ENCODE assay signal across 7 cellular contexts in the genomic region with DNA sequence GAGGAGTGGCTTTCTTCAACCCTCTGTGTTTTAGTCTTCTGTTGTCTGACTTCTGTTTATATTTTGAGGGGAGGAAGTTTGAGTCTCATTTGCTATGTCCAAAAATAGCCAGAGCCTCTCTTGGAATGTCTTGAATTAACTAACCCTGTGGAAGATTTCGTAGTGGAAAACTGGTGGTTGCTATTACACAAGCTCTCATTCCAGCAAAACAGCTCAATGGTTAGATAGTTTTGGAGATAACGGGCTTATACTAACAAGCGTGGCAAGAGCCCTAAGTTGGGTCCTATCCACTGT. TPM values are rescaled to one million over a fixed set of nuclear protein-coding genes. Genes with fewer than 3 reads are reported as not detected.
A peak's percentile ranks its signal among the peaks of the same experiment; 100 is the strongest.
DNase-seq lines count a peak whose midpoint lies in the region; ATAC-seq and TF ChIP-seq lines count a peak whose summit lies in the region.

No MANE protein-coding gene starts in this region.

- H3K4me1 ChIP-seq in esophagus (ENCODE audit: control insufficient read depth in 2 of 2, insufficient read depth in 2 of 2, low read length in 1 of 2) (peaks cover 5 to 10% of the 10 kb centered on the region in 2 donors), mucosa of stomach (ENCODE audit: control insufficient read depth, insufficient read depth, low read length) (peaks cover 24% of the 10 kb centered on the region), upper lobe of right lung (peaks cover 16% of the 10 kb centered on the region)

- no peak for DNase-seq in SK-N-MC (ENCODE audit: low read depth, low spot score)
- DNase-seq in upper lobe of right lung = no peak
- DNase-seq in SHP77 treated with DMSO at 0.1 percent for 48 hours (lab: John Stamatoyannopoulos, UW) = no peak
- DNase-seq in dedifferentiated amniotic fluid mesenchymal stem cell (ENCODE audit: extremely low spot score) = no peak
- DNase-seq in NCI-H2171 (lab: John Stamatoyannopoulos, UW) = no peak

- no peak for TF ChIP-seq CTCF in upper lobe of right lung (IDR thresholded peaks at IDR 0.05)

- H3K4me3 ChIP-seq in SK-N-MC = peak overlapping the region; percentile 85
- H3K4me3 ChIP-seq in esophagus (ENCODE audit: low read depth in 1 of 2, low read length in 2 of 2) = peak overlapping the region; percentile 57 to 71
- H3K4me3 ChIP-seq in mucosa of stomach (ENCODE audit: low read length) = no peak overlapping the region
- H3K4me3 ChIP-seq in upper lobe of right lung = peak overlapping the region; percentile 71

- H3K27me3 ChIP-seq in esophagus (ENCODE audit: control insufficient read depth in 1 of 2, insufficient read depth in 2 of 2, low read length in 2 of 2) = no peaks in the 10 kb centered on the region
- H3K27me3 ChIP-seq in mucosa of stomach (ENCODE audit: control insufficient read depth, insufficient read depth, low read length) = no peaks in the 10 kb centered on the region
- no peaks in the 10 kb centered on the region for H3K27me3 ChIP-seq in upper lobe of right lung

- WGBS in esophagus, 2 donors = 33 to 48% methylated on average over 3 of the region's 3 CpGs

- no peak overlapping the region for H3K9ac ChIP-seq in SK-N-MC (ENCODE audit: insufficient read length)
- peak overlapping the region; percentile 75 for H3K9ac ChIP-seq in mucosa of stomach (ENCODE audit: low read length)

- intact Hi-C loops in upper lobe of right lung (cut with DNase I) = no loop called here

- 0 out of 2 replicates have a peak overlapping the region, but pooled peaks have one; percentile 2 for H3K27ac ChIP-seq in SK-N-MC
- peak overlapping the region; percentile 89 to 90 for H3K27ac ChIP-seq in esophagus (ENCODE audit: low read depth in 2 of 2, low read length in 1 of 2)
- peak overlapping the region; percentile 86 for H3K27ac ChIP-seq in upper lobe of right lung

- H3K36me3 ChIP-seq in SK-N-MC (ENCODE audit: insufficient read depth, low read length) (0 out of 2 replicates have a peak, but pooled peaks cover 2% of the 10 kb centered on the region), esophagus (ENCODE audit: control insufficient read depth in 2 of 2, insufficient read depth in 2 of 2, low read length in 1 of 2) (no peaks in the 10 kb centered on the region), mucosa of stomach (ENCODE audit: control insufficient read depth, insufficient read depth, low read length) (no peaks in the 10 kb centered on the region), upper lobe of right lung (peaks cover 9% of the 10 kb centered on the region)

- H3K9me3 ChIP-seq in SK-N-MC (ENCODE audit: low read depth, low read length) (no peaks in the 10 kb centered on the region), esophagus (ENCODE audit: control insufficient read depth in 2 of 2, insufficient read depth in 1 of 2, low read depth in 1 of 2, low read length in 1 of 2) (no peaks in the 10 kb centered on the region), mucosa of stomach (ENCODE audit: control insufficient read depth, low read length) (no peaks in the 10 kb centered on the region), upper lobe of right lung (no peaks in the 10 kb centered on the region)

- no peak for ATAC-seq in upper lobe of right lung

RNA-seq across cellular contexts. Expression of gene CCN2, which starts 1.6 kb away (rescaled TPM):
- polyA plus RNA-seq in esophagus = 10 to 100 TPM; 13.4 to 15.9 TPM
- total RNA-seq in upper lobe of right lung = 229 TPM

Comparison
In these comparisons a context has a peak if more than half of its experiments do, and no peak if none do; other contexts are left out.
1. H3K27ac ChIP-seq: peak in every context shown above with its lines; median percentile 90 in esophagus; 86 in upper lobe of right lung; 2 in SK-N-MC.